ENCODE assay signal across 10 cellular contexts in genomic region chr20:8130840-8131526, GRCh38. TPM values are rescaled to one million over a fixed set of nuclear protein-coding genes. Genes with fewer than 3 reads are reported as not detected.
A peak's percentile ranks its signal among the peaks of the same experiment; 100 is the strongest.
DNase-seq lines count a peak whose midpoint lies in the region; ATAC-seq, FAIRE-seq and TF ChIP-seq lines count a peak whose summit lies in the region.
"Had no signal": no experiment of that assay in that cellular context is flagged by ENCODE, and none has a peak within 500 bp of the region (broad histone marks: within the 10 kb centered on the region; RNA-seq: fewer than 3 reads in every experiment).

No MANE protein-coding gene starts in this region.

- H3K4me2 ChIP-seq in neuronal stem cell (ENCODE audit: insufficient read depth, low read length, poor library complexity, severe bottlenecking), result no peak overlapping the region

- no peak overlapping the region for H4K8ac ChIP-seq in neuronal stem cell (ENCODE audit: low read depth, low read length)

- H3K9me3 ChIP-seq in HUES48 (ENCODE audit: control insufficient read depth, insufficient read depth, low read length), result no peaks in the 10 kb centered on the region
- H3K9me3 ChIP-seq in neuronal stem cell (replicated peaks in 1 of 2; ENCODE audit: control insufficient read depth in 2 of 2, insufficient read depth in 1 of 2, low read depth in 1 of 2, low read length in 2 of 2), result peaks cover 0 to 5% of the 10 kb centered on the region in 2 donors
- H3K9me3 ChIP-seq in pancreas, result no peaks in the 10 kb centered on the region

- no peak overlapping the region for H2AK5ac ChIP-seq in neuronal stem cell (ENCODE audit: low read depth, low read length)

- ATAC-seq in pancreas (no peak), HG02678 (IDR thresholded peaks at IDR 0.05; ENCODE audit: unreplicated experiment) (no peak)

- no peak for FAIRE-seq in pancreas (lab: Jason Lieb, UNC)
- FAIRE-seq: bronchial epithelial cell, H54 had no signal

- H2BK120ac ChIP-seq in neuronal stem cell (ENCODE audit: low read depth, low read length), result no peak overlapping the region

- no peak overlapping the region for H4K91ac ChIP-seq in neuronal stem cell (ENCODE audit: low read depth, low read length, poor library complexity)

- no peak overlapping the region for H3K18ac ChIP-seq in neuronal stem cell (ENCODE audit: low read length)

- TF ChIP-seq CTCF in choroid plexus epithelial cell (conservative IDR thresholded peaks at IDR 0.05; ENCODE audit: low read depth, low read length), result no peak
- TF ChIP-seq CTCF in pancreas (IDR thresholded peaks at IDR 0.05), result no peak

- H3K27me3 ChIP-seq in ACC112 (ENCODE audit: insufficient read depth, low read length), result no peaks in the 10 kb centered on the region
- H3K27me3 ChIP-seq in HUES48 (ENCODE audit: control insufficient read depth, insufficient read depth, low read length), result peaks cover 38% of the 10 kb centered on the region
- peaks cover 0 to 7% (median 0%) of the 10 kb centered on the region in 3 experiments for H3K27me3 ChIP-seq in neuronal stem cell (ENCODE audit: control insufficient read depth in 3 of 3, insufficient read depth in 3 of 3, low read depth in 1 of 3, low read length in 3 of 3)
- no peaks in the 10 kb centered on the region for H3K27me3 ChIP-seq in pancreas

- no CpG with 5 or more reads among the region's 8 CpGs for WGBS in neuronal stem cell (ENCODE audit: extremely low coverage in 2 of 2, insufficient read length in 2 of 2, insufficient replicate concordance in 1 of 2), 2 donors
- WGBS in pancreas, 2 donors, result 82 to 86% methylated on average over 8 of the region's 8 CpGs

- H3K4me1 ChIP-seq in ACC112 (ENCODE audit: control insufficient read depth, insufficient read depth, low read length, unreplicated experiment), result peaks cover 11% of the 10 kb centered on the region
- H3K4me1 ChIP-seq in HUES48 (ENCODE audit: control insufficient read depth, insufficient read depth, low read length), result peaks cover 26% of the 10 kb centered on the region
- H3K4me1 ChIP-seq in neuronal stem cell (ENCODE audit: control insufficient read depth in 2 of 2, insufficient read depth in 1 of 2, low read depth in 1 of 2, low read length in 2 of 2), result peaks cover 0 to 4% of the 10 kb centered on the region in 2 donors
- H3K4me1 ChIP-seq in pancreas, result no peaks in the 10 kb centered on the region

- no peak overlapping the region for H3K9ac ChIP-seq in HUES48 (ENCODE audit: low read depth, low read length)
- H3K9ac ChIP-seq in neuronal stem cell (ENCODE audit: low read depth, low read length, poor library complexity), result no peak overlapping the region

- peak overlapping the region; percentile 83 for H3K4me3 ChIP-seq in ACC112 (ENCODE audit: low read depth, low read length)
- H3K4me3 ChIP-seq in HUES48 (ENCODE audit: low read depth, low read length), result peak overlapping the region; percentile 59
- peak overlapping the region; percentile 66 for H3K4me3 ChIP-seq in choroid plexus epithelial cell (ENCODE audit: low read depth, low read length)
- H3K4me3 ChIP-seq in neuronal stem cell (ENCODE audit: low read length in 2 of 2), result peak overlapping the region in 1 of 2 donors; percentile 62
- peak overlapping the region in 1 of 4 donors; percentile 85 for H3K4me3 ChIP-seq in pancreas

- H3K79me1 ChIP-seq in neuronal stem cell (ENCODE audit: low read depth, low read length), result no peaks in the 10 kb centered on the region

- no peak overlapping the region for H3K14ac ChIP-seq in neuronal stem cell (ENCODE audit: low read length)

- no peak overlapping the region for H2BK15ac ChIP-seq in neuronal stem cell (ENCODE audit: low read length)

- no peaks in the 10 kb centered on the region for H3K36me3 ChIP-seq in ACC112 (ENCODE audit: insufficient read depth, low read length)
- H3K36me3 ChIP-seq in HUES48 (ENCODE audit: control insufficient read depth, insufficient read depth, low read length), result no peaks in the 10 kb centered on the region
- no peaks in the 10 kb centered on the region for H3K36me3 ChIP-seq in neuronal stem cell (replicated peaks in 1 of 2; ENCODE audit: control insufficient read depth in 2 of 2, insufficient read depth in 2 of 2, low read length in 2 of 2)
- no peaks in the 10 kb centered on the region for H3K36me3 ChIP-seq in pancreas

- intact Hi-C loops in pancreas (cut with DNase I), result loop anchor here in 2 of 3 donors (5.0 to 10.0 kb wide), 4 partner anchors 256 to 591 kb away; no protein-coding TSS in a partner anchor

- H2AFZ ChIP-seq in ACC112 (ENCODE audit: low read length, unreplicated experiment) (peak overlapping the region; percentile 94), neuronal stem cell (ENCODE audit: low read length) (peak overlapping the region; percentile 100)

- no peak overlapping the region for H3K4ac ChIP-seq in neuronal stem cell (ENCODE audit: low read length)

- H2BK5ac ChIP-seq in neuronal stem cell (ENCODE audit: low read length), result no peak overlapping the region

- no peak overlapping the region for H3K23ac ChIP-seq in neuronal stem cell (ENCODE audit: low read depth, low read length, poor library complexity)

- peaks cover 14% of the 10 kb centered on the region for H3K79me2 ChIP-seq in ACC112 (ENCODE audit: control insufficient read depth, insufficient read depth, low read length, unreplicated experiment)

- H2BK12ac ChIP-seq in neuronal stem cell (ENCODE audit: low read length), result no peak overlapping the region

- DNase-seq in choroid plexus epithelial cell (ENCODE audit: low read depth), result no peak
- no peak for DNase-seq in neuronal stem cell (ENCODE audit: low spot score)
- no peak for DNase-seq in NCI-H2227 treated with DMSO at 0.1 percent for 48 hours (lab: John Stamatoyannopoulos, UW)
- DNase-seq in pancreas, result no peak
- DNase-seq in Kasumi-1 (lab: John Stamatoyannopoulos, UW), result no peak

- peak overlapping the region; percentile 23; the same call in 1 of the 2 replicates for H3K27ac ChIP-seq in ACC112 (ENCODE audit: low read depth, low read length)
- no peak overlapping the region for H3K27ac ChIP-seq in HUES48 (ENCODE audit: low read depth, low read length)
- H3K27ac ChIP-seq in neuronal stem cell (replicated peaks; ENCODE audit: low read length), result no peak overlapping the region
- H3K27ac ChIP-seq in pancreas, result no peak overlapping the region

RNA-seq across cellular contexts. Expression of gene PLCB1, which starts 1.1 kb away (rescaled TPM):
- 10.6 TPM for polyA plus RNA-seq in neuronal stem cell (2013, experiment 1 of 2)
- 10.7 TPM for polyA plus RNA-seq in neuronal stem cell (2013, experiment 2 of 2)
- total RNA-seq in pancreas, result 10 to 100 TPM; 12.8 to 18.7 (median 14.6) TPM
- 1 to 10 TPM; 4.5 to 5.4 TPM for polyA plus RNA-seq in pancreas
